In genomic region chr11:95375881-95376280, GRCh38 we compare ENCODE assay signal across 21 cellular contexts.
DNase-seq lines count a peak whose midpoint lies in the region; ATAC-seq, FAIRE-seq and TF ChIP-seq lines count a peak whose summit lies in the region.
"Had no signal": no experiment of that assay in that cellular context is flagged by ENCODE, and none has a peak within 500 bp of the region (broad histone marks: within the 10 kb centered on the region; RNA-seq: fewer than 3 reads in every experiment).

No MANE protein-coding gene starts in this region.

- POLR2A ChIA-PET in AG04449 (lab: Yijun Ruan, JAX), result interaction anchor here (1.7 kb wide), 1 partner anchor 136 kb away, joined by 7 read pairs; no protein-coding TSS in a partner anchor

- no peak overlapping the region for H2AFZ ChIP-seq in hepatocyte
- H2AFZ ChIP-seq: parathyroid adenoma had no signal

- H3K4me1 ChIP-seq in hepatocyte (ENCODE audit: insufficient read depth), result no peaks in the 10 kb centered on the region
- H3K4me1 ChIP-seq: upper lobe of right lung had no signal

- H3K27me3 Mint-ChIP-seq in activated T-helper 2 cell treated with anti-CD3 and anti-CD28 coated beads, Interferon-gamma antibody, Interleukin-2, Interleukin-4, amounts not matched to agents 10 μg/mL and 5 μg/mL and 100 μg/mL, durations not matched to agents 14 hours and 24 hours and 36 hours (ENCODE audit: low read depth), result peaks cover 4% of the 10 kb centered on the region
- H3K27me3 Mint-ChIP-seq: stimulated activated memory B cell treated with anti-CD40 and anti-IgM and Interleukin-4, amounts not matched to agents 10 μg/mL and 1 μg/mL and 100 μg/mL, for 72 hours had no signal

- H4K20me1 ChIP-seq in hepatocyte (ENCODE audit: insufficient read depth, poor library complexity, severe bottlenecking), result no peaks in the 10 kb centered on the region

- no peak overlapping the region for H3K4me3 ChIP-seq in AG04449 (ENCODE audit: low read depth, low read length)
- H3K4me3 ChIP-seq in bronchial epithelial cell (ENCODE audit: low read depth, low read length), result no peak overlapping the region
- no peak overlapping the region for H3K4me3 ChIP-seq in hepatocyte
- H3K4me3 ChIP-seq: upper lobe of right lung had no signal

- no peaks in the 10 kb centered on the region for H3K79me2 ChIP-seq in hepatocyte
- H3K79me2 ChIP-seq: parathyroid adenoma had no signal

- no peak overlapping the region for H3K4me2 ChIP-seq in hepatocyte

- H3K36me3 ChIP-seq in bronchial epithelial cell (ENCODE audit: control insufficient read depth, insufficient read depth, low read length) (no peaks in the 10 kb centered on the region), hepatocyte (replicated peaks; ENCODE audit: insufficient read depth, low read depth) (no peaks in the 10 kb centered on the region)
- H3K36me3 ChIP-seq: upper lobe of right lung had no signal

- H3K27ac ChIP-seq in hepatocyte, result no peak overlapping the region
- H3K27ac ChIP-seq: HL-60, parathyroid adenoma, upper lobe of right lung had no signal

- FAIRE-seq in bronchial epithelial cell (lab: Jason Lieb, UNC), result no peak
- FAIRE-seq: small intestine had no signal

- H3K36me3 Mint-ChIP-seq in activated T-helper 2 cell treated with anti-CD3 and anti-CD28 coated beads, Interferon-gamma antibody, Interleukin-2, Interleukin-4, amounts not matched to agents 10 μg/mL and 5 μg/mL and 100 μg/mL, durations not matched to agents 14 hours and 24 hours and 36 hours (ENCODE audit: low read depth), result no peaks in the 10 kb centered on the region
- H3K36me3 Mint-ChIP-seq: stimulated activated memory B cell treated with anti-CD40 and anti-IgM and Interleukin-4, amounts not matched to agents 10 μg/mL and 1 μg/mL and 100 μg/mL, for 72 hours had no signal

- H3K9me3 ChIP-seq in hepatocyte (ENCODE audit: low read depth), result no peaks in the 10 kb centered on the region
- H3K9me3 ChIP-seq: upper lobe of right lung had no signal

- TF ChIP-seq CTCF in AG04449 (IDR thresholded peaks at IDR 0.05; ENCODE audit: insufficient read depth, low read length, missing control alignments) (no peak), bronchial epithelial cell (IDR thresholded peaks at IDR 0.05; ENCODE audit: insufficient read depth, low read length, severe bottlenecking) (no peak), hepatocyte (IDR thresholded peaks at IDR 0.05; ENCODE audit: poor library complexity) (no peak)

- DNase-seq in AG04449 (ENCODE audit: low read depth, low spot score) (peak; percentile 74), HCEC 1CT (peak; percentile 49), bronchial epithelial cell (ENCODE audit: low read depth) (peak; percentile 65), hepatocyte (ENCODE audit: low spot score) (peak; percentile 37), activated gamma-delta T cell (lab: John Stamatoyannopoulos, UW) (no peak), NCI-H146 (lab: John Stamatoyannopoulos, UW) (no peak)
- DNase-seq in activated T-helper 2 cell treated with anti-CD3 and anti-CD28 coated beads, Interferon-gamma antibody, Interleukin-2, Interleukin-4, amounts not matched to agents 10 μg/mL and 5 μg/mL and 100 μg/mL, durations not matched to agents 14 hours and 24 hours and 36 hours (ENCODE audit: low spot score), result no peak
- DNase-seq: activated CD4-positive, alpha-beta T cell treated with anti-CD3 and anti-CD28 coated beads for 4 hours; activated CD8-positive, alpha-beta memory T cell treated with anti-CD3 and anti-CD28 coated beads, Interleukin-2, amount 50 U/mL, for 48 hours; activated naive CD4-positive, alpha-beta T cell treated with anti-CD3 and anti-CD28 coated beads, Interleukin-2, amount 50 U/mL, for 16 hours; GDM1; HFFc6; NCI-H1436; NCI-H510A; SIG-M5; small intestine; upper lobe of right lung had no signal

- WGBS in hepatocyte (ENCODE audit: low lambda C conversion rate, missing lambda C conversion rate), result 47% methylated on average over 3 of the region's 3 CpGs

- H3K27me3 ChIP-seq in bronchial epithelial cell (ENCODE audit: control insufficient read depth, insufficient read depth, low read length) (no peaks in the 10 kb centered on the region), hepatocyte (no peaks in the 10 kb centered on the region)
- H3K27me3 ChIP-seq: upper lobe of right lung had no signal

- CTCF ChIA-PET in AG04449 (lab: Yijun Ruan, JAX), result interaction anchor here (1.0 to 1.6 kb wide), 2 partner anchors 14 to 225 kb away, joined by 3 to 4 read pairs; no protein-coding TSS in a partner anchor

- intact Hi-C loops in activated T-helper 2 cell treated with anti-CD3 and anti-CD28 coated beads, Interferon-gamma antibody, Interleukin-2, Interleukin-4, amounts not matched to agents 10 μg/mL and 5 μg/mL and 100 μg/mL, durations not matched to agents 14 hours and 24 hours and 36 hours (cut with micrococcal nuclease), result no loop called here

- H3K9me3 Mint-ChIP-seq in activated T-helper 2 cell treated with anti-CD3 and anti-CD28 coated beads, Interferon-gamma antibody, Interleukin-2, Interleukin-4, amounts not matched to agents 10 μg/mL and 5 μg/mL and 100 μg/mL, durations not matched to agents 14 hours and 24 hours and 36 hours, result no peaks in the 10 kb centered on the region
- H3K9me3 Mint-ChIP-seq: stimulated activated memory B cell treated with anti-CD40 and anti-IgM and Interleukin-4, amounts not matched to agents 10 μg/mL and 1 μg/mL and 100 μg/mL, for 72 hours had no signal

- no peak overlapping the region for H3K27ac Mint-ChIP-seq in activated T-helper 2 cell treated with anti-CD3 and anti-CD28 coated beads, Interferon-gamma antibody, Interleukin-2, Interleukin-4, amounts not matched to agents 10 μg/mL and 5 μg/mL and 100 μg/mL, durations not matched to agents 14 hours and 24 hours and 36 hours
- H3K27ac Mint-ChIP-seq: HFFc6; stimulated activated memory B cell treated with anti-CD40 and anti-IgM and Interleukin-4, amounts not matched to agents 10 μg/mL and 1 μg/mL and 100 μg/mL, for 72 hours had no signal

- H3K9me2 ChIP-seq in hepatocyte (replicated peaks; ENCODE audit: insufficient read depth), result no peaks in the 10 kb centered on the region

- no peak overlapping the region for H3K4me3 Mint-ChIP-seq in activated T-helper 2 cell treated with anti-CD3 and anti-CD28 coated beads, Interferon-gamma antibody, Interleukin-2, Interleukin-4, amounts not matched to agents 10 μg/mL and 5 μg/mL and 100 μg/mL, durations not matched to agents 14 hours and 24 hours and 36 hours (ENCODE audit: low read depth)
- H3K4me3 Mint-ChIP-seq: HFFc6; stimulated activated memory B cell treated with anti-CD40 and anti-IgM and Interleukin-4, amounts not matched to agents 10 μg/mL and 1 μg/mL and 100 μg/mL, for 72 hours had no signal

- H3K4me1 Mint-ChIP-seq in activated T-helper 2 cell treated with anti-CD3 and anti-CD28 coated beads, Interferon-gamma antibody, Interleukin-2, Interleukin-4, amounts not matched to agents 10 μg/mL and 5 μg/mL and 100 μg/mL, durations not matched to agents 14 hours and 24 hours and 36 hours (ENCODE audit: low read depth), result peaks cover 11% of the 10 kb centered on the region

- ATAC-seq in HG03354 (IDR thresholded peaks at IDR 0.05; ENCODE audit: poor library complexity, severe bottlenecking, unreplicated experiment), result no peak
- ATAC-seq: stimulated activated memory B cell treated with anti-CD40 and anti-IgM and Interleukin-4, amounts not matched to agents 10 μg/mL and 1 μg/mL and 100 μg/mL, for 72 hours; upper lobe of right lung had no signal

Comparison
In these comparisons a context has a peak if more than half of its experiments do, and no peak if none do; other contexts are left out.
1. DNase-seq: peak in AG04449 (single experiment), HCEC 1CT (single experiment), bronchial epithelial cell (single experiment) and hepatocyte (single experiment); none in activated gamma-delta T cell (single experiment), NCI-H146 (single experiment) and activated T-helper 2 cell treated with anti-CD3 and anti-CD28 coated beads, Interferon-gamma antibody, Interleukin-2, Interleukin-4, amounts not matched to agents 10 μg/mL and 5 μg/mL and 100 μg/mL, durations not matched to agents 14 hours and 24 hours and 36 hours (single experiment).